Comparison of ENCODE assay signal across 14 cellular contexts in genomic region chr19:36256853-36257511, GRCh38. TPM values are rescaled to one million over a fixed set of nuclear protein-coding genes. Genes with fewer than 3 reads are reported as not detected.
A peak's percentile ranks its signal among the peaks of the same experiment; 100 is the strongest.
DNase-seq lines count a peak whose midpoint lies in the region; ATAC-seq and TF ChIP-seq lines count a peak whose summit lies in the region.
"Had no signal": no experiment of that assay in that cellular context is flagged by ENCODE, and none has a peak within 500 bp of the region (broad histone marks: within the 10 kb centered on the region; RNA-seq: fewer than 3 reads in every experiment).

No MANE protein-coding gene starts in this region.

- no peak for ATAC-seq in HG03196 (IDR thresholded peaks at IDR 0.05; ENCODE audit: unreplicated experiment)
- ATAC-seq: activated T-cell treated with anti-CD3 and anti-CD28 coated beads, Interleukin-2, amount 50 U/mL, for 4 hours; naive thymus-derived CD4-positive, alpha-beta T cell had no signal

- no peaks in the 10 kb centered on the region for H3F3A ChIP-seq in neural progenitor cell (ENCODE audit: low read depth)

- DNase-seq in NCI-H748 (lab: John Stamatoyannopoulos, UW; ENCODE audit: unreplicated experiment) (peak; percentile 25), NCI-H748 treated with DMSO at 0.1 percent for 48 hours (lab: John Stamatoyannopoulos, UW) (no peak), epithelial cell of proximal tubule (ENCODE audit: low read depth) (no peak), neural progenitor cell (ENCODE audit: low spot score) (no peak), ureter (ENCODE audit: low spot score) (peak; percentile 28), SHP77 treated with DMSO at 0.1 percent for 48 hours (lab: John Stamatoyannopoulos, UW) (no peak), SKM-1 treated with dmso at 0.1 percent for 144 hours (lab: John Stamatoyannopoulos, UW; ENCODE audit: unreplicated experiment) (no peak)
- DNase-seq: activated T-cell treated with anti-CD3 and anti-CD28 coated beads, Interleukin-2, amount 50 U/mL, for 4 hours; hippocampal formation; naive thymus-derived CD4-positive, alpha-beta T cell; NCI-H1105 had no signal

- no peaks in the 10 kb centered on the region for H3K4me1 ChIP-seq in neural progenitor cell

- no peak overlapping the region for H3K27ac ChIP-seq in neural progenitor cell
- H3K27ac ChIP-seq: VCaP had no signal

- no peaks in the 10 kb centered on the region for H3K27me3 ChIP-seq in neural progenitor cell

- H3K4me2 ChIP-seq in neural progenitor cell, result no peak overlapping the region

- H3K79me2 ChIP-seq in neural progenitor cell (ENCODE audit: low read depth), result no peaks in the 10 kb centered on the region

- no peaks in the 10 kb centered on the region for H3K9me3 ChIP-seq in neural progenitor cell (ENCODE audit: low read depth)

- H3K9ac ChIP-seq in neural progenitor cell, result no peak overlapping the region

- peaks cover 35% of the 10 kb centered on the region for H3K9me3 Mint-ChIP-seq in neural progenitor cell

- peak overlapping the region; percentile 69 for H3K4me3 Mint-ChIP-seq in neural progenitor cell
- H3K4me3 Mint-ChIP-seq: activated T-cell treated with anti-CD3 and anti-CD28 coated beads, Interleukin-2, amount 50 U/mL, for 4 hours; central memory CD8-positive, alpha-beta T cell had no signal

- H4K20me1 ChIP-seq in neural progenitor cell (ENCODE audit: low read depth), result no peaks in the 10 kb centered on the region

- H3K27me3 Mint-ChIP-seq in neural progenitor cell (ENCODE audit: insufficient read depth, low read depth), result peaks cover 6% of the 10 kb centered on the region
- H3K27me3 Mint-ChIP-seq: central memory CD8-positive, alpha-beta T cell had no signal

- peaks cover 16% of the 10 kb centered on the region for H3K36me3 Mint-ChIP-seq in neural progenitor cell

- no peak overlapping the region for H2AFZ ChIP-seq in neural progenitor cell (replicated peaks)

- no peak overlapping the region for H3K27ac Mint-ChIP-seq in neural progenitor cell
- H3K27ac Mint-ChIP-seq: naive thymus-derived CD4-positive, alpha-beta T cell had no signal

- peaks cover 3% of the 10 kb centered on the region for H3K4me1 Mint-ChIP-seq in neural progenitor cell
- H3K4me1 Mint-ChIP-seq: central memory CD8-positive, alpha-beta T cell; naive thymus-derived CD4-positive, alpha-beta T cell had no signal

- TF ChIP-seq CTCF in epithelial cell of proximal tubule (conservative IDR thresholded peaks at IDR 0.05; ENCODE audit: low read depth, low read length) (no peak), neural progenitor cell (IDR thresholded peaks at IDR 0.05) (no peak)

- H3K36me3 ChIP-seq in neural progenitor cell, result no peaks in the 10 kb centered on the region

- H3K4me3 ChIP-seq in epithelial cell of proximal tubule (ENCODE audit: low read depth, low read length) (peak overlapping the region; percentile 48), neural progenitor cell (no peak overlapping the region)

RNA-seq across cellular contexts. Expression of gene ZNF146, which starts 42.1 kb away (rescaled TPM):
- total RNA-seq in epithelial cell of proximal tubule (69.5 and 103 TPM in 2 replicates), neural progenitor cell (ENCODE audit: low replicate concordance) (167 and 282 TPM in 2 replicates), ureter (70.3 TPM)

RNA-seq across cellular contexts. Expression of gene ZNF565, which starts 42.5 kb away (rescaled TPM):
- total RNA-seq in epithelial cell of proximal tubule, result 0.98 and 2.0 TPM in 2 replicates
- total RNA-seq in neural progenitor cell (ENCODE audit: low replicate concordance), result 3.1 and 6.2 TPM in 2 replicates
- total RNA-seq in ureter, result 7.5 TPM

Comparison
In these comparisons a context has a peak if more than half of its experiments do, and no peak if none do; other contexts are left out.
1. DNase-seq: peak in NCI-H748 (single experiment) and ureter (single experiment); none in NCI-H748 treated with DMSO at 0.1 percent for 48 hours (single experiment), epithelial cell of proximal tubule (single experiment), neural progenitor cell (single experiment), SHP77 treated with DMSO at 0.1 percent for 48 hours (single experiment) and SKM-1 treated with dmso at 0.1 percent for 144 hours (single experiment).